Comparison of ENCODE assay signal across 7 cellular contexts in genomic region chr2:63648632-63649031, GRCh38.
"Had no signal": no experiment of that assay in that cellular context is flagged by ENCODE, and none has a peak within 500 bp of the region (broad histone marks: within the 10 kb centered on the region; RNA-seq: fewer than 3 reads in every experiment).

No MANE protein-coding gene starts in this region.

- FAIRE-seq: H1, H54, HTR-8/SVneo had no signal

- H3K27ac Mint-ChIP-seq: GM23338, H9, IgD-negative memory B cell had no signal

- H3K9me3 Mint-ChIP-seq: GM23338 had no signal

- H3K4me2 ChIP-seq: GM23338 had no signal

- H3K4me3 ChIP-seq: GM23338 had no signal

- H3K4me1 Mint-ChIP-seq: IgD-negative memory B cell had no signal

- H3K4me3 Mint-ChIP-seq: GM23338, H9, IgD-negative memory B cell had no signal

- ATAC-seq: GM23338 had no signal

- H2AFZ ChIP-seq: GM23338 had no signal

- DNase-seq: H9, HCEC 1CT had no signal
